ENCODE assay signal across 8 cellular contexts in genomic region chr2:210003394-210003793, GRCh38. TPM values are rescaled to one million over a fixed set of nuclear protein-coding genes. Genes with fewer than 3 reads are reported as not detected.
A peak's percentile ranks its signal among the peaks of the same experiment; 100 is the strongest.
DNase-seq lines count a peak whose midpoint lies in the region; ATAC-seq, FAIRE-seq and TF ChIP-seq lines count a peak whose summit lies in the region.

No MANE protein-coding gene starts in this region.

- TF ChIP-seq POLR2A in K562 (conservative IDR thresholded peaks at IDR 0.05) = no peak

- H3K4me2 ChIP-seq in KMS-11 (peak overlapping the region; percentile 88), K562 (ENCODE audit: insufficient read depth, low read length) (peak overlapping the region; percentile 95)

- peak; percentile 32 for FAIRE-seq in K562 (lab: Jason Lieb, UNC)

- no peak for DNase-seq in AG04449 (ENCODE audit: low read depth, low spot score)
- DNase-seq in K562 (ENCODE audit: extremely low read depth in 1 of 4, low spot score in 3 of 4) = no peak
- no peak for DNase-seq in foreskin melanocyte
- no peak for DNase-seq in putamen (ENCODE audit: low spot score)
- DNase-seq in NCI-H1930 (lab: John Stamatoyannopoulos, UW) = no peak

- no peak overlapping the region; the same call in 1 of the 2 replicates for H2AFZ ChIP-seq in KMS-11 (ENCODE audit: low read depth)
- H2AFZ ChIP-seq in K562 (ENCODE audit: low read depth, low read length) = no peak overlapping the region

- no peaks in the 10 kb centered on the region for H3K9me1 ChIP-seq in K562 (ENCODE audit: control insufficient read depth, insufficient read depth, low read length)

- intact Hi-C loops in K562 (cut with micrococcal nuclease) = no loop called here

- in situ Hi-C loops in K562 (cut with MboI) = loop anchor here (25.0 kb wide), 1 partner anchor 459 kb away; no protein-coding TSS in a partner anchor

- H3K36me3 ChIP-seq in KMS-11 (ENCODE audit: insufficient read depth) (0 out of 2 replicates have a peak, but pooled peaks cover 3% of the 10 kb centered on the region), K562 (ENCODE audit: control insufficient read depth, insufficient read depth, low read length) (peaks cover 44% of the 10 kb centered on the region), mesodermal cell (ENCODE audit: control insufficient read depth, insufficient read depth, low read length) (peaks cover 18% of the 10 kb centered on the region)

- no peak for TF ChIP-seq EP300 in K562 (IDR thresholded peaks at IDR 0.05; ENCODE audit: low read length)

- H4K20me1 ChIP-seq in KMS-11 (ENCODE audit: insufficient read depth) (peaks cover 12% of the 10 kb centered on the region; the same call in 1 of the 2 replicates), K562 (replicated peaks; ENCODE audit: control insufficient read depth, insufficient read depth, low read length) (no peaks in the 10 kb centered on the region)

- CTCF ChIA-PET in AG04449 (lab: Yijun Ruan, JAX) (interaction anchor here (1.2 kb wide), 1 partner anchor 192 kb away, joined by 3 read pairs; no protein-coding TSS in a partner anchor), K562 (lab: Yijun Ruan, JAX; ENCODE audit: low intra/inter-chr PET ratio) (no interaction called here)

- H3K9me3 ChIP-seq in K562 (replicated peaks; ENCODE audit: control insufficient read depth, insufficient read depth, low read depth, low read length) (no peaks in the 10 kb centered on the region), mesodermal cell (ENCODE audit: control insufficient read depth, low read length) (no peaks in the 10 kb centered on the region)

- H3K79me2 ChIP-seq in KMS-11 (ENCODE audit: insufficient read depth, low read depth) (peaks cover 61% of the 10 kb centered on the region), K562 (ENCODE audit: control insufficient read depth, insufficient read depth, low read length) (peaks cover 60% of the 10 kb centered on the region)

- H3K27me3 ChIP-seq in KMS-11 (ENCODE audit: insufficient read depth, low read depth) = no peaks in the 10 kb centered on the region
- no peaks in the 10 kb centered on the region for H3K27me3 ChIP-seq in K562 (ENCODE audit: control insufficient read depth in 2 of 2, insufficient read depth in 2 of 2, low read length in 2 of 2)

- TF ChIP-seq RAD21 in K562 (CRISPR knock-in tag; conservative IDR thresholded peaks at IDR 0.05 in 1 of 2, IDR thresholded peaks at IDR 0.05 in 1 of 2) = no peak

- H3K9ac ChIP-seq in KMS-11 (peak overlapping the region; percentile 89; the same call in 1 of the 2 replicates), K562 (ENCODE audit: insufficient read depth in 1 of 2, low read depth in 2 of 2, low read length in 2 of 2) (peak overlapping the region; percentile 87 to 97; a peak in 3 of 4 replicates)

- H3K4me3 ChIP-seq in AG04449 (ENCODE audit: low read depth, low read length) (peak overlapping the region; percentile 95), KMS-11 (IDR thresholded peaks at IDR 0.05; ENCODE audit: insufficient read depth, low read depth, low read length) (peak overlapping the region; percentile 93), K562 (peak overlapping the region; percentile 74), mesodermal cell (ENCODE audit: extremely low read depth, insufficient read depth, low read length, poor library complexity, severe bottlenecking) (peak overlapping the region; percentile 91)

- POLR2A ChIA-PET in AG04449 (lab: Yijun Ruan, JAX) = no interaction called here
- POLR2A ChIA-PET in K562 (lab: Yijun Ruan, JAX) = interaction anchor here (1.0 kb wide), 1 partner anchor 9 kb away, joined by 3 read pairs; no protein-coding TSS in a partner anchor

- WGBS in K562 (ENCODE audit: insufficient coverage, low coverage, missing lambda C conversion rate) = 0% methylated on average over 1 of the region's 1 CpG
- no CpG with 5 or more reads among the region's 1 CpG for WGBS in mesodermal cell (ENCODE audit: insufficient coverage in 2 of 2), 2 experiments

- ATAC-seq in K562 (0 out of 3 replicates have a peak, but pooled peaks have one; percentile 11), HG02885 (IDR thresholded peaks at IDR 0.05; ENCODE audit: poor library complexity, unreplicated experiment) (no peak)

- BruUV-seq in K562 (replicated peaks; lab: Mats Ljungman, UMichigan) = no TSS peak

- H3K27ac ChIP-seq in KMS-11 = peak overlapping the region; percentile 68
- H3K27ac ChIP-seq in K562 (ENCODE audit: extremely low read depth, low read depth, low read length) = peak overlapping the region; percentile 76
- no peak overlapping the region for H3K27ac ChIP-seq in mesodermal cell (ENCODE audit: low read depth, low read length, severe bottlenecking)

- H3K4me1 ChIP-seq in KMS-11 (ENCODE audit: low read depth, poor library complexity, severe bottlenecking) = peaks cover 38% of the 10 kb centered on the region
- H3K4me1 ChIP-seq in K562 (replicated peaks in 1 of 2; ENCODE audit: control insufficient read depth in 2 of 2, insufficient read depth in 2 of 2, low read length in 2 of 2) = peaks cover 6 to 18% of the 10 kb centered on the region in 2 experiments; a peak in 4 of 5 replicates
- H3K4me1 ChIP-seq in mesodermal cell (ENCODE audit: control insufficient read depth, insufficient read depth, low read length, poor library complexity, severe bottlenecking) = peaks cover 10% of the 10 kb centered on the region

- TF ChIP-seq CTCF in AG04449 (IDR thresholded peaks at IDR 0.05; ENCODE audit: insufficient read depth, low read length, missing control alignments) (no peak), KMS-11 (conservative IDR thresholded peaks at IDR 0.05; ENCODE audit: low read depth, low read length) (no peak), K562 (IDR thresholded peaks at IDR 0.05 in 2 of 3, conservative IDR thresholded peaks at IDR 0.05 in 1 of 3; ENCODE audit: insufficient read depth in 2 of 3, low read depth in 1 of 3, low read length in 3 of 3) (no peak)

TF ChIP-seq in K562, 482 proteins besides CTCF, POLR2A, EP300 and RAD21:
- TF ChIP-seq ZKSCAN1 (IDR thresholded peaks at IDR 0.05; ENCODE audit: low read depth, low read length) (no peak), CEBPG (CRISPR knock-in tag; IDR thresholded peaks at IDR 0.05) (no peak), CEBPG (tag; conservative IDR thresholded peaks at IDR 0.05 in 1 of 2, IDR thresholded peaks at IDR 0.05 in 1 of 2) (peak; percentile 6 to 27; a peak in 1 of 4 replicates), PKNOX1 (IDR thresholded peaks at IDR 0.05) (no peak), CEBPB (tag; IDR thresholded peaks at IDR 0.05) (0 out of 2 replicates have a peak, but pooled peaks have one; percentile 27)
TF ChIP-seq in K562: peak in this region for 2.

RNA-seq across cellular contexts. Expression of gene RPE, which starts 1.0 kb away (rescaled TPM):
- total RNA-seq in K562 (2011; cell fraction: chromatin; rRNA removed; ENCODE audit: low replicate concordance) = 49.4 and 63.9 TPM in 2 replicates
- 15.3 and 21.6 TPM in 2 replicates for total RNA-seq in K562 (2011; cell fraction: nucleolus; rRNA removed)
- 31.8 and 49.1 TPM in 2 replicates for total RNA-seq in K562 (2011; cell fraction: nucleoplasm; rRNA removed)
- total RNA-seq in K562 (2014; rRNA removed) (33.5 and 37.1 TPM in 2 replicates), K562 (2014; rRNA removed; fragmentation: Illumina TruSeq; extraction: Trizol) (53.4 and 54.3 TPM in 2 replicates), K562 (2015; rRNA removed; fragmentation: Illumina TruSeq; extraction: Trizol) (44.0 and 53.8 TPM in 2 replicates), K562 (2021) (47.7 and 49.5 TPM in 2 replicates)
- polyA plus RNA-seq in K562 (2011; rRNA removed) (46.0 and 65.3 TPM in 2 replicates), K562 (2014; fragmentation: Illumina TruSeq; extraction: Trizol) (43.5 and 50.4 TPM in 2 replicates), K562 (2014; fragmentation: Nextera tagmentation; extraction: Ambion mirVana) (10 to 100 TPM; 43.8 to 57.1 TPM), K562 (2014; rRNA removed) (39.9 and 41.8 TPM in 2 replicates)
- polyA plus RNA-seq in K562 (2011; cell fraction: cytosol; rRNA removed) = 72.2 and 78.1 TPM in 2 replicates
- 56.4 and 68.4 TPM in 2 replicates for polyA plus RNA-seq in K562 (2011; cell fraction: nucleus; rRNA removed)
- 22.6 and 33.3 TPM in 2 replicates for polyA plus RNA-seq in K562 (2012)
- polyA minus RNA-seq in K562 (2011; rRNA and poly(A)+ RNA removed) = 86.5 and 102 TPM in 2 replicates
- polyA minus RNA-seq in K562 (2011; cell fraction: cytosol; rRNA and poly(A)+ RNA removed) = 37.8 and 46.0 TPM in 2 replicates
- 37.6 and 56.8 TPM in 2 replicates for polyA minus RNA-seq in K562 (2011; cell fraction: nucleus; rRNA and poly(A)+ RNA removed)
- polyA plus RNA-seq in mesodermal cell (2013, experiment 1 of 2) = 30.3 TPM
- polyA plus RNA-seq in mesodermal cell (2013, experiment 2 of 2) = 30.0 TPM
